Comparison of ENCODE assay signal across 1 cellular context in genomic region chr10:114242235-114242634, GRCh38.
TF ChIP-seq lines count a peak whose summit lies in the region.

No MANE protein-coding gene starts in this region.

TF ChIP-seq in HCT116, 20 proteins besides CTCF, POLR2A, EP300 and RAD21 (continued from another document):
- TF ChIP-seq, protein P1, sequence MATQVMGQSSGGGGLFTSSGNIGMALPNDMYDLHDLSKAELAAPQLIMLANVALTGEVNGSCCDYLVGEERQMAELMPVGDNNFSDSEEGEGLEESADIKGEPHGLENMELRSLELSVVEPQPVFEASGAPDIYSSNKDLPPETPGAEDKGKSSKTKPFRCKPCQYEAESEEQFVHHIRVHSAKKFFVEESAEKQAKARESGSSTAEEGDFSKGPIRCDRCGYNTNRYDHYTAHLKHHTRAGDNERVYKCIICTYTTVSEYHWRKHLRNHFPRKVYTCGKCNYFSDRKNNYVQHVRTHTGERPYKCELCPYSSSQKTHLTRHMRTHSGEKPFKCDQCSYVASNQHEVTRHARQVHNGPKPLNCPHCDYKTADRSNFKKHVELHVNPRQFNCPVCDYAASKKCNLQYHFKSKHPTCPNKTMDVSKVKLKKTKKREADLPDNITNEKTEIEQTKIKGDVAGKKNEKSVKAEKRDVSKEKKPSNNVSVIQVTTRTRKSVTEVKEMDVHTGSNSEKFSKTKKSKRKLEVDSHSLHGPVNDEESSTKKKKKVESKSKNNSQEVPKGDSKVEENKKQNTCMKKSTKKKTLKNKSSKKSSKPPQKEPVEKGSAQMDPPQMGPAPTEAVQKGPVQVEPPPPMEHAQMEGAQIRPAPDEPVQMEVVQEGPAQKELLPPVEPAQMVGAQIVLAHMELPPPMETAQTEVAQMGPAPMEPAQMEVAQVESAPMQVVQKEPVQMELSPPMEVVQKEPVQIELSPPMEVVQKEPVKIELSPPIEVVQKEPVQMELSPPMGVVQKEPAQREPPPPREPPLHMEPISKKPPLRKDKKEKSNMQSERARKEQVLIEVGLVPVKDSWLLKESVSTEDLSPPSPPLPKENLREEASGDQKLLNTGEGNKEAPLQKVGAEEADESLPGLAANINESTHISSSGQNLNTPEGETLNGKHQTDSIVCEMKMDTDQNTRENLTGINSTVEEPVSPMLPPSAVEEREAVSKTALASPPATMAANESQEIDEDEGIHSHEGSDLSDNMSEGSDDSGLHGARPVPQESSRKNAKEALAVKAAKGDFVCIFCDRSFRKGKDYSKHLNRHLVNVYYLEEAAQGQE (IDR thresholded peaks at IDR 0.05; ENCODE audit: low read depth) = no peak
- TF ChIP-seq TCF7L2 (IDR thresholded peaks at IDR 0.05; ENCODE audit: borderline replicate concordance, extremely low read depth, insufficient read depth, insufficient read length) (no peak), YY1 (IDR thresholded peaks at IDR 0.05; ENCODE audit: extremely low read depth, insufficient replicate concordance, low read depth, low read length) (no peak), ATF3 (IDR thresholded peaks at IDR 0.05) (no peak), CBX3 (IDR thresholded peaks at IDR 0.05; ENCODE audit: low read depth) (no peak), ZNF274 (IDR thresholded peaks at IDR 0.05; ENCODE audit: low read depth, low read length) (no peak), SIN3A (IDR thresholded peaks at IDR 0.05; ENCODE audit: low read depth) (no peak), CEBPB (IDR thresholded peaks at IDR 0.05; ENCODE audit: low read depth) (no peak), EZH2 (IDR thresholded peaks at IDR 0.05) (no peak), FOSL1 (IDR thresholded peaks at IDR 0.05; ENCODE audit: low read depth) (no peak), ZBTB33 (IDR thresholded peaks at IDR 0.05; ENCODE audit: extremely low read depth, insufficient replicate concordance, low read length) (no peak)
- TF ChIP-seq, protein P2, sequence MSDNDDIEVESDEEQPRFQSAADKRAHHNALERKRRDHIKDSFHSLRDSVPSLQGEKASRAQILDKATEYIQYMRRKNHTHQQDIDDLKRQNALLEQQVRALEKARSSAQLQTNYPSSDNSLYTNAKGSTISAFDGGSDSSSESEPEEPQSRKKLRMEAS (IDR thresholded peaks at IDR 0.05) = no peak
